In genomic region chr16:21826067-21826706, GRCh38 we compare ENCODE assay signal across 8 cellular contexts. TPM values are rescaled to one million over a fixed set of nuclear protein-coding genes. Genes with fewer than 3 reads are reported as not detected.
A peak's percentile ranks its signal among the peaks of the same experiment; 100 is the strongest.
DNase-seq lines count a peak whose midpoint lies in the region; ATAC-seq and TF ChIP-seq lines count a peak whose summit lies in the region.
"Not testable (repeated sequence)": the region's sequence is repeated elsewhere in the genome, so short reads cannot be mapped to it uniquely, and the experiment has no call there.

No MANE protein-coding gene starts in this region.

- POLR2A ChIA-PET in HEK293 (lab: Yijun Ruan, JAX), result not testable (repeated sequence)

- H3K4me1 ChIP-seq in HEK293 (ENCODE audit: control insufficient read depth, insufficient read depth, low read length); left ventricle myocardium inferior; osteoblast (ENCODE audit: insufficient read depth, low read length); uterus: not testable (repeated sequence)

- not testable (repeated sequence) for H2AFZ ChIP-seq in osteoblast (ENCODE audit: low read length)

- not testable (repeated sequence) for H3K4me2 ChIP-seq in osteoblast (ENCODE audit: insufficient read depth, low read length)

- peak; percentile 81 for ATAC-seq in Right ventricle myocardium superior (ENCODE audit: poor library complexity)

- not testable (repeated sequence) for H3K4me3 ChIP-seq in HEK293 (ENCODE audit: low read depth, low read length); fibroblast of pulmonary artery (replicated peaks; ENCODE audit: low read depth, low read length); left ventricle myocardium inferior; osteoblast (ENCODE audit: insufficient read depth, low read length); uterus

- not testable (repeated sequence) for H3K79me2 ChIP-seq in osteoblast (ENCODE audit: insufficient read depth, low read length)

- H3K9me3 ChIP-seq in HEK293 (ENCODE audit: control insufficient read depth, insufficient read depth, low read depth, low read length); left ventricle myocardium inferior (replicated peaks); osteoblast (ENCODE audit: low read depth, low read length); uterus: not testable (repeated sequence)

- CTCF ChIA-PET in HEK293 (lab: Yijun Ruan, JAX), result not testable (repeated sequence)

- H3K27me3 ChIP-seq in left ventricle myocardium inferior (ENCODE audit: low read depth); osteoblast (ENCODE audit: insufficient read depth, low read length); uterus: not testable (repeated sequence)

- H3K27ac ChIP-seq in HEK293 (ENCODE audit: extremely low read depth, low read depth, low read length); osteoblast (ENCODE audit: low read depth, low read length): not testable (repeated sequence)
- H3K27ac ChIP-seq in left ventricle myocardium inferior (replicated peaks) (peak overlapping the region; percentile 72), uterus (peak overlapping the region; percentile 8 to 43)

- not testable (repeated sequence) for TF ChIP-seq CTCF in HEK293 (tag by site-specific recombination; IDR thresholded peaks at IDR 0.05); fibroblast of pulmonary artery (IDR thresholded peaks at IDR 0.05; ENCODE audit: low read length, missing control alignments); left ventricle myocardium inferior (IDR thresholded peaks at IDR 0.05; ENCODE audit: borderline replicate concordance); osteoblast (IDR thresholded peaks at IDR 0.05; ENCODE audit: extremely low read depth, low read depth, low read length); uterus (IDR thresholded peaks at IDR 0.05)

- not testable (repeated sequence) for TF ChIP-seq POLR2A in uterus (IDR thresholded peaks at IDR 0.05)

- peak; percentile 40 for DNase-seq in dermis blood vessel endothelial cell
- peak; percentile 23 for DNase-seq in fibroblast of pulmonary artery (ENCODE audit: low read depth)
- DNase-seq in Right ventricle myocardium superior, left ventricle myocardium inferior, uterus: not testable (repeated sequence)
- peak; percentile 1 for DNase-seq in left kidney (ENCODE audit: low read depth, low spot score)
- DNase-seq in osteoblast (ENCODE audit: insufficient read length, low spot score, missing footprints), result peak; percentile 9

- not testable (repeated sequence) for H4K20me1 ChIP-seq in osteoblast (ENCODE audit: insufficient read depth, low read length)

- intact Hi-C loops in Right ventricle myocardium superior (cut with DNase I); left ventricle myocardium inferior (cut with micrococcal nuclease); uterus (cut with DNase I; ENCODE audit: low total_unique reads): not testable (repeated sequence)

- not testable (repeated sequence) for H3K36me3 ChIP-seq in HEK293 (ENCODE audit: control insufficient read depth in 2 of 2, insufficient read depth in 1 of 2, low read length in 2 of 2); left ventricle myocardium inferior; osteoblast (ENCODE audit: insufficient read depth, low read length); uterus

TF ChIP-seq in HEK293, 187 proteins besides CTCF, POLR2A, EP300 and RAD21:
- TF ChIP-seq FEZF1 (tag by site-specific recombination; IDR thresholded peaks at IDR 0.05), result peak; percentile 48; the same call in 1 of the 2 replicates

RNA-seq across cellular contexts. Expression of gene NPIPB4, which starts 31.4 kb away (rescaled TPM):
- total RNA-seq in dermis blood vessel endothelial cell, result 16.6 and 36.1 TPM in 2 replicates
- total RNA-seq in Right ventricle myocardium superior, result 32.6 TPM
- 24.1 TPM for total RNA-seq in left ventricle myocardium inferior
- 42.7 and 77.5 TPM in 2 replicates for total RNA-seq in osteoblast
- total RNA-seq in uterus, result 100 to 1,000 TPM in 1 of 4 donors, 10 to 100 TPM in 3; 13.2 to 357 (median 75.3) TPM
